10 cellular contexts compared by ENCODE assay signal in genomic region chr10:72079356-72079755, GRCh38. TPM values are rescaled to one million over a fixed set of nuclear protein-coding genes. Genes with fewer than 3 reads are reported as not detected.
A peak's percentile ranks its signal among the peaks of the same experiment; 100 is the strongest.
DNase-seq lines count a peak whose midpoint lies in the region; ATAC-seq and TF ChIP-seq lines count a peak whose summit lies in the region.
"Had no signal": no experiment of that assay in that cellular context is flagged by ENCODE, and none has a peak within 500 bp of the region (broad histone marks: within the 10 kb centered on the region; RNA-seq: fewer than 3 reads in every experiment).

No MANE protein-coding gene starts in this region.

- no peaks in the 10 kb centered on the region for H4K20me1 ChIP-seq in BLaER1 treated with 17β-estradiol and CSF1 and Interleukin-3, amounts not matched to agents 10 nM and 100 nM

- peak overlapping the region; percentile 25 to 91 (median 70) for H3K4me2 ChIP-seq in BLaER1 treated with 17β-estradiol and CSF1 and Interleukin-3, amounts not matched to agents 10 nM and 100 nM
- H3K4me2 ChIP-seq: GM23338 had no signal

- H3K36me3 ChIP-seq in BLaER1 treated with 17β-estradiol and CSF1 and Interleukin-3, amounts not matched to agents 10 nM and 100 nM, result no peaks in the 10 kb centered on the region
- H3K36me3 ChIP-seq in WERI-Rb-1, result no peaks in the 10 kb centered on the region

- H3K4me1 ChIP-seq in BLaER1 treated with 17β-estradiol and CSF1 and Interleukin-3, amounts not matched to agents 10 nM and 100 nM, result peaks cover 12 to 54% (median 45%) of the 10 kb centered on the region in 10 experiments

- no peaks in the 10 kb centered on the region for H3K9me3 Mint-ChIP-seq in naive thymus-derived CD8-positive, alpha-beta T cell
- H3K9me3 Mint-ChIP-seq: GM23338 had no signal

- peaks cover 0 to 63% (median 12%) of the 10 kb centered on the region in 3 donors for H3K36me3 Mint-ChIP-seq in naive thymus-derived CD8-positive, alpha-beta T cell

- no peak for TF ChIP-seq CTCF in WERI-Rb-1 (IDR thresholded peaks at IDR 0.05; ENCODE audit: low read depth, low read length)

- peak overlapping the region in 3 of 11 experiments; percentile 12 to 43 (median 19); a peak in 4 of 22 replicates for H3K27ac ChIP-seq in BLaER1 treated with 17β-estradiol and CSF1 and Interleukin-3, amounts not matched to agents 10 nM and 100 nM
- H3K27ac ChIP-seq in WERI-Rb-1, result no peak overlapping the region

- H3K4me3 ChIP-seq in BLaER1 treated with 17β-estradiol and CSF1 and Interleukin-3, amounts not matched to agents 10 nM and 100 nM, result no peak overlapping the region
- no peak overlapping the region for H3K4me3 ChIP-seq in WERI-Rb-1 (ENCODE audit: low read depth, low read length)
- H3K4me3 ChIP-seq: GM23338 had no signal

- H3K27me3 ChIP-seq in BLaER1 treated with 17β-estradiol and CSF1 and Interleukin-3, amounts not matched to agents 10 nM and 100 nM, result peaks cover under 1 to 10% (median 6%) of the 10 kb centered on the region in 11 experiments; a peak in 19 of 22 replicates
- H3K27me3 ChIP-seq in WERI-Rb-1 (ENCODE audit: insufficient read depth, low read depth, severe bottlenecking), result no peaks in the 10 kb centered on the region

- ATAC-seq in naive thymus-derived CD8-positive, alpha-beta T cell, result peak; percentile 75 to 81
- no peak for ATAC-seq in GM21576 (IDR thresholded peaks at IDR 0.05; ENCODE audit: unreplicated experiment)
- ATAC-seq in HG02970 (IDR thresholded peaks at IDR 0.05; ENCODE audit: low FRiP score, unreplicated experiment), result no peak
- ATAC-seq: GM23338 had no signal

- peaks cover 0 to 1% (median 0%) of the 10 kb centered on the region in 5 donors for H3K27me3 Mint-ChIP-seq in naive thymus-derived CD8-positive, alpha-beta T cell

- peaks cover 57 to 99% (median 95%) of the 10 kb centered on the region in 4 donors for H3K4me1 Mint-ChIP-seq in naive thymus-derived CD8-positive, alpha-beta T cell

- H3K9me3 ChIP-seq in BLaER1 treated with 17β-estradiol and CSF1 and Interleukin-3, amounts not matched to agents 10 nM and 100 nM (replicated peaks in 1 of 11), result no peaks in the 10 kb centered on the region
- H3K9me3 ChIP-seq in WERI-Rb-1 (ENCODE audit: severe bottlenecking), result no peaks in the 10 kb centered on the region

- peak overlapping the region; percentile 92 to 99 (median 97) for H3K27ac Mint-ChIP-seq in naive thymus-derived CD8-positive, alpha-beta T cell
- H3K27ac Mint-ChIP-seq: GM23338 had no signal

- H3K4me3 Mint-ChIP-seq in naive thymus-derived CD8-positive, alpha-beta T cell, result peak overlapping the region; percentile 88 to 96 (median 94)
- H3K4me3 Mint-ChIP-seq: GM23338 had no signal

- DNase-seq in NCI-H2171 (lab: John Stamatoyannopoulos, UW), result peak; percentile 53
- peak; percentile 70 for DNase-seq in activated gamma-delta T cell treated with anti-CD3 and anti-CD28 coated beads, Interleukin-2, amount 50 U/mL, for 16 hours (ENCODE audit: low read depth)
- peak; percentile 80 to 98 (median 92) for DNase-seq in naive thymus-derived CD8-positive, alpha-beta T cell
- no peak for DNase-seq in WERI-Rb-1
- no peak for DNase-seq in iPS-NIHi11 (ENCODE audit: low spot score)
- DNase-seq: NCI-H1105 had no signal

- POLR2A ChIA-PET in naive thymus-derived CD8-positive, alpha-beta T cell (lab: Charles Lee), result interaction anchor here (0.5 to 3.7 kb wide), 23 partner anchors 10 to 1015 kb away, joined by 3 to 76 read pairs (median 6); partner anchors contain the start of genes ANAPC16, ASCC1 and SPOCK2

- H3K9ac ChIP-seq in BLaER1 treated with 17β-estradiol and CSF1 and Interleukin-3, amounts not matched to agents 10 nM and 100 nM, result peak overlapping the region in 3 of 11 experiments; percentile 12 to 58 (median 18); a peak in 3 of 22 replicates

RNA-seq across cellular contexts. Expression of gene SPOCK2, which starts 9.0 kb away (rescaled TPM):
- 100 to 1,000 TPM; 566 to 578 TPM for total RNA-seq in naive thymus-derived CD8-positive, alpha-beta T cell
- polyA plus RNA-seq in naive thymus-derived CD8-positive, alpha-beta T cell, result 100 to 1,000 TPM; 177 to 292 (median 235) TPM

Comparison
In these comparisons a context has a peak if more than half of its experiments do, and no peak if none do; other contexts are left out.
1. DNase-seq: peak in NCI-H2171 (single experiment), activated gamma-delta T cell treated with anti-CD3 and anti-CD28 coated beads, Interleukin-2, amount 50 U/mL, for 16 hours (single experiment) and naive thymus-derived CD8-positive, alpha-beta T cell (10 of 10); none in WERI-Rb-1 (single experiment) and iPS-NIHi11 (single experiment).
2. ATAC-seq: peak in naive thymus-derived CD8-positive, alpha-beta T cell (2 of 2); none in GM21576 (single experiment) and HG02970 (single experiment).